In the genomic region with DNA sequence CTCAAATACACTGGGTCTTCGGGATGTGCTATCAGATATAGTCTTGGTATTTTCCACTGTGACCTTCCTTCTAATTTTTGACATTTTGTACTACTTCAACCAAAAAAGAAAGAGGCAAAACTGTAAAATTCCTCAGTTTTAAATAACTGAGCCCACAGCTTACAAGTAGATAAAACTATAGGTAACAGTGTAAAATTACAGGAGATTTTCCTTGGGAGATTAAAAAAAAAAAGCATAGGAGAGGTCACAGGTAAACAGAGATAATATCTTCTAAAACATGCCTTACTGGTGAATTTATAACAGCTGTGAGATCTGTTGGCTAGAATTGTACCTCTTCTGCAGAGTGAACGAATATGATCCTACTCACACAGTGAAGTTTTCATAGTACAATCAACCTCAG, we compare ENCODE assay signal across 2 cellular contexts.
TF ChIP-seq lines count a peak whose summit lies in the region.

No MANE protein-coding gene starts in this region.

TF ChIP-seq in HEK293, 187 proteins besides CTCF, POLR2A, EP300 and RAD21:
- TF ChIP-seq, protein P1, sequence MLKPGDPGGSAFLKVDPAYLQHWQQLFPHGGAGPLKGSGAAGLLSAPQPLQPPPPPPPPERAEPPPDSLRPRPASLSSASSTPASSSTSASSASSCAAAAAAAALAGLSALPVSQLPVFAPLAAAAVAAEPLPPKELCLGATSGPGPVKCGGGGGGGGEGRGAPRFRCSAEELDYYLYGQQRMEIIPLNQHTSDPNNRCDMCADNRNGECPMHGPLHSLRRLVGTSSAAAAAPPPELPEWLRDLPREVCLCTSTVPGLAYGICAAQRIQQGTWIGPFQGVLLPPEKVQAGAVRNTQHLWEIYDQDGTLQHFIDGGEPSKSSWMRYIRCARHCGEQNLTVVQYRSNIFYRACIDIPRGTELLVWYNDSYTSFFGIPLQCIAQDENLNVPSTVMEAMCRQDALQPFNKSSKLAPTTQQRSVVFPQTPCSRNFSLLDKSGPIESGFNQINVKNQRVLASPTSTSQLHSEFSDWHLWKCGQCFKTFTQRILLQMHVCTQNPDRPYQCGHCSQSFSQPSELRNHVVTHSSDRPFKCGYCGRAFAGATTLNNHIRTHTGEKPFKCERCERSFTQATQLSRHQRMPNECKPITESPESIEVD (tag by site-specific recombination; IDR thresholded peaks at IDR 0.05), result peak; percentile 66
- TF ChIP-seq, protein P2, sequence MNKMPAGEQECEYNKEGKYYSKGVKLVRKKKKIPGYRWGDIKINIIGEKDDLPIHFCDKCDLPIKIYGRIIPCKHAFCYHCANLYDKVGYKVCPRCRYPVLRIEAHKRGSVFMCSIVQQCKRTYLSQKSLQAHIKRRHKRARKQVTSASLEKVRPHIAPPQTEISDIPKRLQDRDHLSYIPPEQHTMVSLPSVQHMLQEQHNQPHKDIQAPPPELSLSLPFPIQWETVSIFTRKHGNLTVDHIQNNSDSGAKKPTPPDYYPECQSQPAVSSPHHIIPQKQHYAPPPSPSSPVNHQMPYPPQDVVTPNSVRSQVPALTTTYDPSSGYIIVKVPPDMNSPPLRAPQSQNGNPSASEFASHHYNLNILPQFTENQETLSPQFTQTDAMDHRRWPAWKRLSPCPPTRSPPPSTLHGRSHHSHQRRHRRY (tag by site-specific recombination; IDR thresholded peaks at IDR 0.05), result no peak
TF ChIP-seq in HEK293: peak in this region for 1.

TF ChIP-seq in K562, 482 proteins besides CTCF, POLR2A, EP300 and RAD21 (continued from another document):
- TF ChIP-seq, protein P3, sequence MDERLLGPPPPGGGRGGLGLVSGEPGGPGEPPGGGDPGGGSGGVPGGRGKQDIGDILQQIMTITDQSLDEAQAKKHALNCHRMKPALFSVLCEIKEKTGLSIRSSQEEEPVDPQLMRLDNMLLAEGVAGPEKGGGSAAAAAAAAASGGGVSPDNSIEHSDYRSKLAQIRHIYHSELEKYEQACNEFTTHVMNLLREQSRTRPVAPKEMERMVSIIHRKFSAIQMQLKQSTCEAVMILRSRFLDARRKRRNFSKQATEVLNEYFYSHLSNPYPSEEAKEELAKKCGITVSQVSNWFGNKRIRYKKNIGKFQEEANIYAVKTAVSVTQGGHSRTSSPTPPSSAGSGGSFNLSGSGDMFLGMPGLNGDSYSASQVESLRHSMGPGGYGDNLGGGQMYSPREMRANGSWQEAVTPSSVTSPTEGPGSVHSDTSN (CRISPR knock-in tag; IDR thresholded peaks at IDR 0.05; ENCODE audit: low read depth), result no peak
- TF ChIP-seq, protein P3 (tag; conservative IDR thresholded peaks at IDR 0.05; ENCODE audit: low read depth), result no peak
- TF ChIP-seq, protein P4, sequence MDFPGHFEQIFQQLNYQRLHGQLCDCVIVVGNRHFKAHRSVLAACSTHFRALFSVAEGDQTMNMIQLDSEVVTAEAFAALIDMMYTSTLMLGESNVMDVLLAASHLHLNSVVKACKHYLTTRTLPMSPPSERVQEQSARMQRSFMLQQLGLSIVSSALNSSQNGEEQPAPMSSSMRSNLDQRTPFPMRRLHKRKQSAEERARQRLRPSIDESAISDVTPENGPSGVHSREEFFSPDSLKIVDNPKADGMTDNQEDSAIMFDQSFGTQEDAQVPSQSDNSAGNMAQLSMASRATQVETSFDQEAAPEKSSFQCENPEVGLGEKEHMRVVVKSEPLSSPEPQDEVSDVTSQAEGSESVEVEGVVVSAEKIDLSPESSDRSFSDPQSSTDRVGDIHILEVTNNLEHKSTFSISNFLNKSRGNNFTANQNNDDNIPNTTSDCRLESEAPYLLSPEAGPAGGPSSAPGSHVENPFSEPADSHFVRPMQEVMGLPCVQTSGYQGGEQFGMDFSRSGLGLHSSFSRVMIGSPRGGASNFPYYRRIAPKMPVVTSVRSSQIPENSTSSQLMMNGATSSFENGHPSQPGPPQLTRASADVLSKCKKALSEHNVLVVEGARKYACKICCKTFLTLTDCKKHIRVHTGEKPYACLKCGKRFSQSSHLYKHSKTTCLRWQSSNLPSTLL (IDR thresholded peaks at IDR 0.05), result no peak
- TF ChIP-seq RBM17 (IDR thresholded peaks at IDR 0.05; ENCODE audit: borderline replicate concordance, low read depth, low read length) (no peak), ZZZ3 (IDR thresholded peaks at IDR 0.05) (no peak), NELFE (IDR thresholded peaks at IDR 0.05; ENCODE audit: insufficient read depth, insufficient read length) (no peak), ZNF436 (CRISPR knock-in tag; IDR thresholded peaks at IDR 0.05) (no peak), ILF3 (IDR thresholded peaks at IDR 0.05; ENCODE audit: borderline replicate concordance) (no peak), ZNF140 (CRISPR knock-in tag; IDR thresholded peaks at IDR 0.05) (no peak), ZBTB1 (CRISPR knock-in tag; IDR thresholded peaks at IDR 0.05; ENCODE audit: borderline replicate concordance, low read depth) (no peak), ZBTB2 (IDR thresholded peaks at IDR 0.05) (no peak), ZBED1 (IDR thresholded peaks at IDR 0.05) (no peak), ZNF707 (CRISPR knock-in tag; conservative IDR thresholded peaks at IDR 0.05) (no peak)
